In the genomic region with DNA sequence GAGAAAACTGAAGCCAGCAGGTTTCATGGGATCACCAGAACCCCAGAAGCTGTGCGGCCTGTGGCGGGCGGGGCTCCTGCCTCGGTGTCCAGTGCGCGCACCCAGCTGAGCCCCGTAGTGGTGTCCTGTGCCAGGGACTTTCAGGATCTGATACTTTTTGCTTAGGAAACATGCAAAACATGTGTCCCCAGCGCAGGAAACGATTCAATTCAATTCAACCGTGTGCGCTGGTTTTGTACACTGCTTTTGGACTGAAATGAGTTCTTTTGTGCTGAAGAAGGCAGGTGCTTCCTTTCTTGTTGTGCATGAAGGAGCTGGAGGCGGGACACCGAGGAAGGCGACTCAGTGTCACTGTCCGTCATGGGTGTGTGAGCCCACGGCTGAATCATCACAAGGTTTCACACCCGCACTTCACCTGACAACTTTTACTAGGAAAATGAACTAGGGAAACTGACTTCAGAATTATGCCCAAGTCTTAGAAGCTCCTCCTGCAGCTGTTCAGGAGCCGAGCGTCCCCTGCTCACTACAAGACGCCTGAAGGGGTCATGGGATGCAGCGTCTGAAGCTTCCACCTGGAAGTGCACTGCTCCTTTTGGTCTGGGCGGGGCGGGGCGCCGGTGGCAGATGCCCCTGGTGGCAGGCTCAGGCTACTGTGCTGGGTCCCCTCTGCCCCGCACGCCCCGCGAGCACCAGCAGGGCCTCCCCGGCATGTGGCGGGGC, we compare ENCODE assay signal across 10 cellular contexts. TPM values are rescaled to one million over a fixed set of nuclear protein-coding genes. Genes with fewer than 3 reads are reported as not detected.
DNase-seq lines count a peak whose midpoint lies in the region; ATAC-seq and TF ChIP-seq lines count a peak whose summit lies in the region.
"Had no signal": no experiment of that assay in that cellular context is flagged by ENCODE, and none has a peak within 500 bp of the region (broad histone marks: within the 10 kb centered on the region; RNA-seq: fewer than 3 reads in every experiment).

No MANE protein-coding gene starts in this region.

- H2AFZ ChIP-seq in SK-N-SH (ENCODE audit: low read depth) = no peak overlapping the region
- no peak overlapping the region for H2AFZ ChIP-seq in neural progenitor cell (replicated peaks)

- H3K4me1 Mint-ChIP-seq in activated naive CD4-positive, alpha-beta T cell treated with anti-CD3 and anti-CD28 coated beads, Interleukin-2, amount 10 ng/mL, durations not matched to agents 7 days and 5 days = peaks cover 27% of the 10 kb centered on the region
- peaks cover 24% of the 10 kb centered on the region for H3K4me1 Mint-ChIP-seq in neural progenitor cell
- peaks cover 18% of the 10 kb centered on the region for H3K4me1 Mint-ChIP-seq in progenitor cell of endocrine pancreas (ENCODE audit: low read depth)

- CTCF ChIA-PET in activated naive CD4-positive, alpha-beta T cell treated with anti-CD3 and anti-CD28 coated beads, Interleukin-2, amount 10 ng/mL, durations not matched to agents 7 days and 5 days (lab: Charles Lee) = interaction anchor here (0.7 to 1.5 kb wide), 4 partner anchors 14 to 212 kb away, joined by 3 to 4 read pairs (median 4); no protein-coding TSS in a partner anchor
- CTCF ChIA-PET in SK-N-SH (lab: Yijun Ruan, JAX) = interaction anchor here (1.4 kb wide), 1 partner anchor 25 kb away, joined by 4 read pairs; no protein-coding TSS in a partner anchor

- ATAC-seq in activated naive CD4-positive, alpha-beta T cell treated with anti-CD3 and anti-CD28 coated beads, Interleukin-2, amount 50 U/mL, for 72 hours = peak; percentile 90 to 95
- ATAC-seq in HG02759 (IDR thresholded peaks at IDR 0.05; ENCODE audit: unreplicated experiment) = peak; percentile 76

- no peak overlapping the region for H3K4me3 Mint-ChIP-seq in activated naive CD4-positive, alpha-beta T cell treated with anti-CD3 and anti-CD28 coated beads, Interleukin-2, amount 10 ng/mL, durations not matched to agents 7 days and 5 days
- H3K4me3 Mint-ChIP-seq in neural progenitor cell = no peak overlapping the region
- H3K4me3 Mint-ChIP-seq in progenitor cell of endocrine pancreas (ENCODE audit: low read depth) = no peak overlapping the region

- H3K27me3 Mint-ChIP-seq in activated naive CD4-positive, alpha-beta T cell treated with anti-CD3 and anti-CD28 coated beads, Interleukin-2, amount 10 ng/mL, durations not matched to agents 7 days and 5 days = no peaks in the 10 kb centered on the region
- H3K27me3 Mint-ChIP-seq in neural progenitor cell (ENCODE audit: insufficient read depth, low read depth) (peaks cover 4% of the 10 kb centered on the region), progenitor cell of endocrine pancreas (no peaks in the 10 kb centered on the region)

- H3K9me3 Mint-ChIP-seq in activated naive CD4-positive, alpha-beta T cell treated with anti-CD3 and anti-CD28 coated beads, Interleukin-2, amount 50 U/mL, for 72 hours = no peaks in the 10 kb centered on the region
- no peaks in the 10 kb centered on the region for H3K9me3 Mint-ChIP-seq in activated naive CD4-positive, alpha-beta T cell treated with anti-CD3 and anti-CD28 coated beads, Interleukin-2, amount 10 ng/mL, durations not matched to agents 7 days and 5 days
- no peaks in the 10 kb centered on the region for H3K9me3 Mint-ChIP-seq in neural progenitor cell
- H3K9me3 Mint-ChIP-seq in progenitor cell of endocrine pancreas (ENCODE audit: low read depth) = no peaks in the 10 kb centered on the region

- WGBS in thymus = 54% methylated on average over 31 of the region's 31 CpGs
- 95% methylated on average over 31 of the region's 31 CpGs for WGBS in SK-N-SH (ENCODE audit: low lambda C conversion rate)

- peak overlapping the region; percentile 37 to 59 for H3K27ac Mint-ChIP-seq in activated naive CD4-positive, alpha-beta T cell treated with anti-CD3 and anti-CD28 coated beads, Interleukin-2, amount 50 U/mL, for 72 hours
- H3K27ac Mint-ChIP-seq in activated naive CD4-positive, alpha-beta T cell treated with anti-CD3 and anti-CD28 coated beads, Interleukin-2, amount 10 ng/mL, durations not matched to agents 7 days and 5 days = no peak overlapping the region
- no peak overlapping the region for H3K27ac Mint-ChIP-seq in neural progenitor cell
- no peak overlapping the region for H3K27ac Mint-ChIP-seq in progenitor cell of endocrine pancreas

- H3K79me2 ChIP-seq in SK-N-SH (ENCODE audit: insufficient read depth) (peaks cover 13% of the 10 kb centered on the region; the same call in 1 of the 2 replicates), neural progenitor cell (ENCODE audit: low read depth) (peaks cover 10% of the 10 kb centered on the region)

- H3K27ac ChIP-seq in WERI-Rb-1 (no peak overlapping the region), thymus (ENCODE audit: low read depth) (peak overlapping the region; percentile 56), SK-N-SH (ENCODE audit: low read depth in 2 of 2, low read length in 1 of 2) (no peak overlapping the region), neural progenitor cell (no peak overlapping the region)

- no peaks in the 10 kb centered on the region for H3K9me2 ChIP-seq in SK-N-SH

- H3K9me3 ChIP-seq in WERI-Rb-1 (ENCODE audit: severe bottlenecking) (no peaks in the 10 kb centered on the region), thymus (ENCODE audit: control insufficient read depth) (no peaks in the 10 kb centered on the region), SK-N-SH (no peaks in the 10 kb centered on the region), neural progenitor cell (ENCODE audit: low read depth) (no peaks in the 10 kb centered on the region)

- TF ChIP-seq RAD21 in SK-N-SH (IDR thresholded peaks at IDR 0.05; ENCODE audit: low read length) = no peak

- H3F3A ChIP-seq in SK-N-SH (replicated peaks; ENCODE audit: insufficient read depth) (no peaks in the 10 kb centered on the region), neural progenitor cell (ENCODE audit: low read depth) (peaks cover 13% of the 10 kb centered on the region)

- H3K4me1 ChIP-seq in thymus (ENCODE audit: control insufficient read depth, insufficient read depth, low read length) (peaks cover 36% of the 10 kb centered on the region), SK-N-SH (ENCODE audit: control insufficient read depth in 1 of 2, insufficient read depth in 2 of 2, low read depth in 1 of 2, low read length in 1 of 2) (peaks cover 11 to 18% of the 10 kb centered on the region in 2 experiments; a peak in 3 of 4 replicates), neural progenitor cell (peaks cover 15% of the 10 kb centered on the region)

- H3K36me3 ChIP-seq in WERI-Rb-1 = peaks cover 74% of the 10 kb centered on the region
- peaks cover 28% of the 10 kb centered on the region for H3K36me3 ChIP-seq in thymus (ENCODE audit: control insufficient read depth, insufficient read depth)
- peaks cover 0 to 23% of the 10 kb centered on the region in 2 experiments for H3K36me3 ChIP-seq in SK-N-SH (replicated peaks in 1 of 2; ENCODE audit: control insufficient read depth in 1 of 2, insufficient read depth in 2 of 2, low read length in 1 of 2)
- no peaks in the 10 kb centered on the region for H3K36me3 ChIP-seq in neural progenitor cell

- peak in 1 of 2 donors; percentile 61 for DNase-seq in activated naive CD4-positive, alpha-beta T cell treated with anti-CD3 and anti-CD28 coated beads, Interleukin-2, amount 50 U/mL, for 72 hours (ENCODE audit: low spot score in 2 of 2)
- no peak for DNase-seq in activated naive CD4-positive, alpha-beta T cell treated with anti-CD3 and anti-CD28 coated beads, Interleukin-2, amount 10 ng/mL, durations not matched to agents 7 days and 5 days
- DNase-seq in WERI-Rb-1 = no peak
- DNase-seq in SK-N-SH = no peak
- DNase-seq in neural progenitor cell (ENCODE audit: low spot score) = no peak
- no peak for DNase-seq in progenitor cell of endocrine pancreas (ENCODE audit: low spot score, unreplicated experiment)
- DNase-seq: C1 segment of cervical spinal cord had no signal

- TF ChIP-seq CTCF in WERI-Rb-1 (IDR thresholded peaks at IDR 0.05; ENCODE audit: low read depth, low read length) (0 out of 2 replicates have a peak, but pooled peaks have one; percentile 21), SK-N-SH (IDR thresholded peaks at IDR 0.05) (no peak), neural progenitor cell (IDR thresholded peaks at IDR 0.05) (no peak), progenitor cell of endocrine pancreas (IDR thresholded peaks at IDR 0.05; ENCODE audit: unreplicated experiment) (no peak)

- H3K9ac ChIP-seq in SK-N-SH = no peak overlapping the region
- no peak overlapping the region for H3K9ac ChIP-seq in neural progenitor cell

- 0 out of 2 replicates have a peak, but pooled peaks cover 6% of the 10 kb centered on the region for H4K20me1 ChIP-seq in SK-N-SH (ENCODE audit: insufficient read depth)
- peaks cover 33% of the 10 kb centered on the region for H4K20me1 ChIP-seq in neural progenitor cell (ENCODE audit: low read depth)

- H3K36me3 Mint-ChIP-seq in activated naive CD4-positive, alpha-beta T cell treated with anti-CD3 and anti-CD28 coated beads, Interleukin-2, amount 50 U/mL, for 72 hours = peaks cover 11 to 23% of the 10 kb centered on the region in 2 donors
- H3K36me3 Mint-ChIP-seq in activated naive CD4-positive, alpha-beta T cell treated with anti-CD3 and anti-CD28 coated beads, Interleukin-2, amount 10 ng/mL, durations not matched to agents 7 days and 5 days = peaks cover 29% of the 10 kb centered on the region
- H3K36me3 Mint-ChIP-seq in neural progenitor cell (peaks cover 17% of the 10 kb centered on the region), progenitor cell of endocrine pancreas (ENCODE audit: insufficient read depth) (peaks cover 7% of the 10 kb centered on the region)

- H3K4me2 ChIP-seq in SK-N-SH (no peak overlapping the region), neural progenitor cell (no peak overlapping the region)

- TF ChIP-seq EP300 in SK-N-SH (IDR thresholded peaks at IDR 0.05; ENCODE audit: borderline replicate concordance in 1 of 2, low read depth in 1 of 2, low read length in 1 of 2) = no peak

- H3K4me3 ChIP-seq in WERI-Rb-1 (ENCODE audit: low read depth, low read length) = no peak overlapping the region
- H3K4me3 ChIP-seq in thymus (ENCODE audit: low read length) = no peak overlapping the region
- H3K4me3 ChIP-seq in SK-N-SH (ENCODE audit: low read depth in 2 of 2, low read length in 1 of 2) = no peak overlapping the region
- no peak overlapping the region for H3K4me3 ChIP-seq in neural progenitor cell

- POLR2A ChIA-PET in SK-N-SH (lab: Yijun Ruan, JAX) = no interaction called here

- no peaks in the 10 kb centered on the region for H3K27me3 ChIP-seq in WERI-Rb-1 (ENCODE audit: insufficient read depth, low read depth, severe bottlenecking)
- H3K27me3 ChIP-seq in thymus (ENCODE audit: control insufficient read depth, insufficient read depth) = no peaks in the 10 kb centered on the region
- H3K27me3 ChIP-seq in SK-N-SH (ENCODE audit: insufficient read depth) = no peaks in the 10 kb centered on the region
- H3K27me3 ChIP-seq in neural progenitor cell = no peaks in the 10 kb centered on the region

TF ChIP-seq in SK-N-SH, 30 proteins besides CTCF, POLR2A, EP300 and RAD21 (continues in another document):
- no peak for TF ChIP-seq NFIC (IDR thresholded peaks at IDR 0.05; ENCODE audit: borderline replicate concordance)

RNA-seq across cellular contexts. Expression of a gene that starts 31.4 kb away (rescaled TPM):
- not detected for total RNA-seq in activated naive CD4-positive, alpha-beta T cell treated with anti-CD3 and anti-CD28 coated beads, Interleukin-2, amount 50 U/mL, for 72 hours
- polyA plus RNA-seq in thymus = 4.1 TPM
- not detected in 2 replicates for polyA plus RNA-seq in SK-N-SH (2012; rRNA removed)
- polyA plus RNA-seq in SK-N-SH (2012; cell fraction: cytosol; rRNA removed) = not detected in 2 replicates
- polyA plus RNA-seq in SK-N-SH (2012; cell fraction: nucleus; rRNA removed) = not detected in 2 replicates
- total RNA-seq in neural progenitor cell (ENCODE audit: low replicate concordance) = not detected in 2 replicates
- 0.07 and 0.11 TPM in 2 replicates for total RNA-seq in progenitor cell of endocrine pancreas
- total RNA-seq: liver had no signal

Comparison
In these comparisons a context has a peak if more than half of its experiments do, and no peak if none do; other contexts are left out.
1. H3K27ac Mint-ChIP-seq: peak in activated naive CD4-positive, alpha-beta T cell treated with anti-CD3 and anti-CD28 coated beads, Interleukin-2, amount 50 U/mL, for 72 hours (2 of 2); none in activated naive CD4-positive, alpha-beta T cell treated with anti-CD3 and anti-CD28 coated beads, Interleukin-2, amount 10 ng/mL, durations not matched to agents 7 days and 5 days (single experiment), neural progenitor cell (single experiment) and progenitor cell of endocrine pancreas (single experiment).